23 cellular contexts compared by ENCODE assay signal in the genomic region with DNA sequence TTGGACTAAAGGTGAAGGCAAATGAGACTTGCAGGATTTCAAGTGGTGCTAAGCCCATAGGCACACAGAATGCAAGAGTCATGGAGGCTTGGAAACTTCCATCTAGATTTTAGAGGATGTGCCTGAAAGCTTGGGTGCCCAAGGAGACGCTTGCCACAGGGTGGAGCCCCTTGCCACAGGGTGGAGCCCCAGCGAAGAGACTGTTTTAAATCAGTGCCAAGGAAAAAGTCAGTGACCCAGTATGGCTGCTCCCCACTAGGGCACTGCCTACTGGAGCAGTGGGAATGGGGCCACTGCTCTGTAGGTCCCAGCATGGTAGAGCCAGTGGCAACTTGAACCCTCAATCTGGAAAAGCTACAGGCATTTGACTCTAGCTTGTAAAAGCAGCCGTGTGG.
DNase-seq lines count a peak whose midpoint lies in the region; TF ChIP-seq lines count a peak whose summit lies in the region.
"Had no signal": no experiment of that assay in that cellular context is flagged by ENCODE, and none has a peak within 500 bp of the region (broad histone marks: within the 10 kb centered on the region; RNA-seq: fewer than 3 reads in every experiment).

No MANE protein-coding gene starts in this region.

- H3K36me3 ChIP-seq in WERI-Rb-1 = no peaks in the 10 kb centered on the region
- H3K36me3 ChIP-seq: adrenal gland, esophagus muscularis mucosa, sigmoid colon, stomach, tibial nerve had no signal

- peak; percentile 29; the same call in 1 of the 2 replicates for TF ChIP-seq RAD21 in Ishikawa (IDR thresholded peaks at IDR 0.05; ENCODE audit: low read depth)

- no peaks in the 10 kb centered on the region for H3K27me3 ChIP-seq in WERI-Rb-1 (ENCODE audit: insufficient read depth, low read depth, severe bottlenecking)
- H3K27me3 ChIP-seq: adrenal gland, esophagus muscularis mucosa, sigmoid colon, stomach, tibial nerve had no signal

- peak; percentile 15 for DNase-seq in EL
- DNase-seq in WERI-Rb-1 = peak; percentile 46
- no peak for DNase-seq in retinal pigment epithelial cell (ENCODE audit: low read depth)
- no peak for DNase-seq in SK-N-DZ (ENCODE audit: low spot score)
- no peak for DNase-seq in stimulated activated CD4-positive, alpha-beta T cell treated with anti-CD3 and anti-CD28 coated beads, Interleukin-2, amount 100 ng/mL, for 24 hours
- DNase-seq in activated naive CD4-positive, alpha-beta T cell (lab: John Stamatoyannopoulos, UW) = no peak
- DNase-seq: activated CD4-positive, alpha-beta T cell treated with anti-CD3 and anti-CD28 coated beads for 4 hours; activated gamma-delta T cell treated with Interleukin-2 at 50 U/mL for 16 hours; activated T-cell treated with anti-CD3 and anti-CD28 coated beads, Interleukin-2, amount 50 U/mL, for 24 hours; adrenal gland; CD8-positive, alpha-beta T cell; DMS79; IMR-90; NCI-H1417; NCI-H2107; NK-92 treated with Interleukin-12 subunit alpha and Interleukin-12 subunit beta, amount 100 ng/mL, for 24 hours; sigmoid colon; stomach had no signal

- no peak for TF ChIP-seq EP300 in Ishikawa (IDR thresholded peaks at IDR 0.05; ENCODE audit: borderline replicate concordance)

- no peaks in the 10 kb centered on the region for H3K9me3 ChIP-seq in WERI-Rb-1 (ENCODE audit: severe bottlenecking)
- H3K9me3 ChIP-seq: adrenal gland, esophagus muscularis mucosa, sigmoid colon, stomach, tibial nerve had no signal

- H3K4me3 ChIP-seq in WERI-Rb-1 (ENCODE audit: low read depth, low read length) (no peak overlapping the region), retinal pigment epithelial cell (ENCODE audit: low read length) (no peak overlapping the region)
- H3K4me3 ChIP-seq: adrenal gland, coronary artery, esophagus muscularis mucosa, sigmoid colon, SK-N-MC, stomach, tibial nerve had no signal

- H3K27ac ChIP-seq in WERI-Rb-1 = no peak overlapping the region
- H3K27ac ChIP-seq: adrenal gland, coronary artery, esophagus muscularis mucosa, sigmoid colon, SK-N-MC, stomach, tibial nerve had no signal

- TF ChIP-seq CTCF in WERI-Rb-1 (IDR thresholded peaks at IDR 0.05; ENCODE audit: low read depth, low read length) (peak; percentile 63), retinal pigment epithelial cell (conservative IDR thresholded peaks at IDR 0.05; ENCODE audit: low read depth, low read length) (peak; percentile 27)

TF ChIP-seq in Ishikawa, 13 proteins besides CTCF, POLR2A, EP300 and RAD21:
- TF ChIP-seq YY1 (IDR thresholded peaks at IDR 0.05; ENCODE audit: low read depth) (no peak), TCF12 (IDR thresholded peaks at IDR 0.05; ENCODE audit: low read depth) (no peak)
- TF ChIP-seq, protein P1, sequence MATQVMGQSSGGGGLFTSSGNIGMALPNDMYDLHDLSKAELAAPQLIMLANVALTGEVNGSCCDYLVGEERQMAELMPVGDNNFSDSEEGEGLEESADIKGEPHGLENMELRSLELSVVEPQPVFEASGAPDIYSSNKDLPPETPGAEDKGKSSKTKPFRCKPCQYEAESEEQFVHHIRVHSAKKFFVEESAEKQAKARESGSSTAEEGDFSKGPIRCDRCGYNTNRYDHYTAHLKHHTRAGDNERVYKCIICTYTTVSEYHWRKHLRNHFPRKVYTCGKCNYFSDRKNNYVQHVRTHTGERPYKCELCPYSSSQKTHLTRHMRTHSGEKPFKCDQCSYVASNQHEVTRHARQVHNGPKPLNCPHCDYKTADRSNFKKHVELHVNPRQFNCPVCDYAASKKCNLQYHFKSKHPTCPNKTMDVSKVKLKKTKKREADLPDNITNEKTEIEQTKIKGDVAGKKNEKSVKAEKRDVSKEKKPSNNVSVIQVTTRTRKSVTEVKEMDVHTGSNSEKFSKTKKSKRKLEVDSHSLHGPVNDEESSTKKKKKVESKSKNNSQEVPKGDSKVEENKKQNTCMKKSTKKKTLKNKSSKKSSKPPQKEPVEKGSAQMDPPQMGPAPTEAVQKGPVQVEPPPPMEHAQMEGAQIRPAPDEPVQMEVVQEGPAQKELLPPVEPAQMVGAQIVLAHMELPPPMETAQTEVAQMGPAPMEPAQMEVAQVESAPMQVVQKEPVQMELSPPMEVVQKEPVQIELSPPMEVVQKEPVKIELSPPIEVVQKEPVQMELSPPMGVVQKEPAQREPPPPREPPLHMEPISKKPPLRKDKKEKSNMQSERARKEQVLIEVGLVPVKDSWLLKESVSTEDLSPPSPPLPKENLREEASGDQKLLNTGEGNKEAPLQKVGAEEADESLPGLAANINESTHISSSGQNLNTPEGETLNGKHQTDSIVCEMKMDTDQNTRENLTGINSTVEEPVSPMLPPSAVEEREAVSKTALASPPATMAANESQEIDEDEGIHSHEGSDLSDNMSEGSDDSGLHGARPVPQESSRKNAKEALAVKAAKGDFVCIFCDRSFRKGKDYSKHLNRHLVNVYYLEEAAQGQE (IDR thresholded peaks at IDR 0.05; ENCODE audit: low read depth) = no peak
- TF ChIP-seq, protein P2, sequence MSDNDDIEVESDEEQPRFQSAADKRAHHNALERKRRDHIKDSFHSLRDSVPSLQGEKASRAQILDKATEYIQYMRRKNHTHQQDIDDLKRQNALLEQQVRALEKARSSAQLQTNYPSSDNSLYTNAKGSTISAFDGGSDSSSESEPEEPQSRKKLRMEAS (IDR thresholded peaks at IDR 0.05) = no peak
- TF ChIP-seq, protein P3, sequence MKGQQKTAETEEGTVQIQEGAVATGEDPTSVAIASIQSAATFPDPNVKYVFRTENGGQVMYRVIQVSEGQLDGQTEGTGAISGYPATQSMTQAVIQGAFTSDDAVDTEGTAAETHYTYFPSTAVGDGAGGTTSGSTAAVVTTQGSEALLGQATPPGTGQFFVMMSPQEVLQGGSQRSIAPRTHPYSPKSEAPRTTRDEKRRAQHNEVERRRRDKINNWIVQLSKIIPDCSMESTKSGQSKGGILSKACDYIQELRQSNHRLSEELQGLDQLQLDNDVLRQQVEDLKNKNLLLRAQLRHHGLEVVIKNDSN (IDR thresholded peaks at IDR 0.05) = no peak

Comparison
In these comparisons a context has a peak if more than half of its experiments do, and no peak if none do; other contexts are left out.
1. DNase-seq: peak in EL (single experiment) and WERI-Rb-1 (single experiment); none in retinal pigment epithelial cell (single experiment), SK-N-DZ (single experiment), stimulated activated CD4-positive, alpha-beta T cell treated with anti-CD3 and anti-CD28 coated beads, Interleukin-2, amount 100 ng/mL, for 24 hours (0 of 2) and activated naive CD4-positive, alpha-beta T cell (0 of 4).